In the genomic region with DNA sequence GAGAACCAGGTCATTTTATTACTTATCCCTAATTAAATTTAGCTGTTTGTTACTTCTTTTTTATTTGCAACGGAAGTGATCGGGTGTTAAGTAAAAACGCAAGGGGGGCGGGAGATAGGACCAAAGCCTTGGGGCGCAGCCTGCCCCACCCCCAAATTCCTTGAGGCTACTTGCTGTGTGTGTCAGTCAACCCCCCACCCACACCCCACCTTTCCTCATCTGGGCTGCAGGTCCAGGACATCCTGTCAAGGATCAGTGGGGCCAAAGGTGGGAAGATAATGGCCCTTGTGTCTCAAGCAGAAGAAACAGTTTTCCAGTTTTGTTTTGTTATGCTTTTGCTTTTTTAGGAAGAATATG, we compare ENCODE assay signal across 8 cellular contexts. TPM values are rescaled to one million over a fixed set of nuclear protein-coding genes. Genes with fewer than 3 reads are reported as not detected.
DNase-seq lines count a peak whose midpoint lies in the region; ATAC-seq, FAIRE-seq and TF ChIP-seq lines count a peak whose summit lies in the region.

No MANE protein-coding gene starts in this region.

- peaks cover 9 to 16% (median 14%) of the 10 kb centered on the region in 3 donors for H3K4me1 ChIP-seq in pancreas

- peaks cover 7% of the 10 kb centered on the region for H3K4me1 Mint-ChIP-seq in Calu3 (ENCODE audit: low read depth, unreplicated experiment)

- H3K27ac ChIP-seq in SK-N-MC (no peak overlapping the region), pancreas (peak overlapping the region in 3 of 4 donors; percentile 97 to 98 (median 98))

- H3K27me3 Mint-ChIP-seq in Calu3 (ENCODE audit: unreplicated experiment) = no peaks in the 10 kb centered on the region

- peaks cover 53% of the 10 kb centered on the region for H3K36me3 Mint-ChIP-seq in Calu3 (ENCODE audit: insufficient read depth, unreplicated experiment)

- no peaks in the 10 kb centered on the region for H3K36me3 ChIP-seq in SK-N-MC (ENCODE audit: insufficient read depth, low read length)
- no peaks in the 10 kb centered on the region for H3K36me3 ChIP-seq in pancreas

- no peaks in the 10 kb centered on the region for H3K9me3 ChIP-seq in SK-N-MC (ENCODE audit: low read depth, low read length)
- no peaks in the 10 kb centered on the region for H3K9me3 ChIP-seq in pancreas

- no peak for FAIRE-seq in pancreas (lab: Jason Lieb, UNC)

- CTCF ChIA-PET in Calu3 (lab: Charles Lee) = no interaction called here

- intact Hi-C loops in Calu3 (cut with micrococcal nuclease; ENCODE audit: unreplicated experiment) = no loop called here
- intact Hi-C loops in pancreas (cut with DNase I) = no loop called here

- TF ChIP-seq CTCF in Calu3 (IDR thresholded peaks at IDR 0.05; ENCODE audit: unreplicated experiment) (no peak), fibroblast of the aortic adventitia (IDR thresholded peaks at IDR 0.05; ENCODE audit: insufficient read depth, low read length) (no peak), pancreas (IDR thresholded peaks at IDR 0.05) (no peak)

- H3K27ac Mint-ChIP-seq in Calu3 (ENCODE audit: unreplicated experiment) = peak overlapping the region; percentile 36

- no peaks in the 10 kb centered on the region for H3K27me3 ChIP-seq in pancreas

- DNase-seq in Calu3 = no peak
- DNase-seq in SK-N-MC (ENCODE audit: low read depth, low spot score) = no peak
- no peak for DNase-seq in fibroblast of the aortic adventitia (ENCODE audit: low read depth)
- peak in 3 of 6 donors; percentile 15 to 41 (median 26) for DNase-seq in pancreas
- no peak for DNase-seq in NCI-H226
- no peak for DNase-seq in NCI-H524 treated with DMSO at 0.1 percent for 48 hours (lab: John Stamatoyannopoulos, UW)

- no peaks in the 10 kb centered on the region for H3K9me3 Mint-ChIP-seq in Calu3 (ENCODE audit: low read depth, unreplicated experiment)

- peak overlapping the region; percentile 86 for H3K4me3 ChIP-seq in SK-N-MC
- H3K4me3 ChIP-seq in fibroblast of the aortic adventitia (ENCODE audit: low read depth, low read length) = peak overlapping the region; percentile 72
- H3K4me3 ChIP-seq in pancreas = peak overlapping the region; percentile 88 to 98 (median 93)

- no peak for ATAC-seq in pancreas
- no peak for ATAC-seq in GM21423 (IDR thresholded peaks at IDR 0.05; ENCODE audit: unreplicated experiment)
- no peak for ATAC-seq in HG02642 (IDR thresholded peaks at IDR 0.05; ENCODE audit: poor library complexity, unreplicated experiment)

- TSS peak; percentile 32 for BruUV-seq in Calu3 (replicated peaks; lab: Mats Ljungman, UMichigan)

- no peak overlapping the region for H3K9ac ChIP-seq in SK-N-MC (ENCODE audit: insufficient read length)

- peak overlapping the region; percentile 95 for H3K4me3 Mint-ChIP-seq in Calu3 (ENCODE audit: low read depth, unreplicated experiment)

- 23 to 25% methylated on average over 5 of the region's 5 CpGs for WGBS in pancreas, 2 donors

RNA-seq across cellular contexts. Expression of a gene that starts 1.2 kb away (rescaled TPM):
- total RNA-seq in Calu3 (2022) (11.3 and 15.6 TPM in 2 replicates), fibroblast of the aortic adventitia (ENCODE audit: low replicate concordance) (3.2 and 10.5 TPM in 2 replicates), pancreas (10 to 100 TPM; 12.6 to 21.9 (median 16.1) TPM)
- 10 to 100 TPM in 1 of 2 donors, 1 to 10 TPM in 1; 3.8 to 10.2 TPM for polyA plus RNA-seq in pancreas
